ENCODE assay signal across 1 cellular context in genomic region chr6:83430606-83431544, GRCh38.
A peak's percentile ranks its signal among the peaks of the same experiment; 100 is the strongest.
TF ChIP-seq lines count a peak whose summit lies in the region.

TSS of gene ME1 (minus strand) at chr6:83431051. CDS start at chr6:83430954, 97 bp downstream.

TF ChIP-seq in K562, 482 proteins besides CTCF, POLR2A, EP300 and RAD21 (continued from another document):
- TF ChIP-seq MGA (IDR thresholded peaks at IDR 0.05) (no peak), SRSF1 (IDR thresholded peaks at IDR 0.05; ENCODE audit: low read depth, low read length) (no peak), POLR2AphosphoS5 (IDR thresholded peaks at IDR 0.05; ENCODE audit: control insufficient read depth, insufficient read depth, low read depth, low read length) (no peak), ZNF699 (CRISPR knock-in tag; IDR thresholded peaks at IDR 0.05; ENCODE audit: insufficient replicate concordance) (no peak), SRSF7 (optimal IDR thresholded peaks at IDR 0.05; ENCODE audit: low read depth, low read length) (no peak), NKRF (IDR thresholded peaks at IDR 0.05; ENCODE audit: borderline replicate concordance) (no peak), NFIX (CRISPR knock-in tag; IDR thresholded peaks at IDR 0.05; ENCODE audit: low read depth) (no peak), SIRT6 (IDR thresholded peaks at IDR 0.05; ENCODE audit: low read depth, low read length) (no peak), ZNF445 (CRISPR knock-in tag; IDR thresholded peaks at IDR 0.05; ENCODE audit: low read depth) (no peak), NFATC3 (IDR thresholded peaks at IDR 0.05) (no peak), ZNF79 (CRISPR knock-in tag; IDR thresholded peaks at IDR 0.05; ENCODE audit: low read depth) (no peak), ZNF512 (tag; IDR thresholded peaks at IDR 0.05) (no peak), CBX3 (IDR thresholded peaks at IDR 0.05; ENCODE audit: borderline replicate concordance in 1 of 2, low read length in 2 of 2) (no peak; a peak in 1 of 3 replicates), ZNF655 (CRISPR knock-in tag; IDR thresholded peaks at IDR 0.05) (no peak), SETDB1 (IDR thresholded peaks at IDR 0.05; ENCODE audit: low read length) (no peak), ZNF23 (CRISPR knock-in tag; IDR thresholded peaks at IDR 0.05) (no peak), SIX5 (IDR thresholded peaks at IDR 0.05; ENCODE audit: borderline replicate concordance in 1 of 2, insufficient read depth in 1 of 2, low read depth in 1 of 2, low read length in 2 of 2) (no peak), SRF (CRISPR knock-in tag; IDR thresholded peaks at IDR 0.05) (no peak), ZZZ3 (IDR thresholded peaks at IDR 0.05) (no peak), ZNF197 (CRISPR knock-in tag; IDR thresholded peaks at IDR 0.05; ENCODE audit: low read depth) (no peak), NCOA4 (IDR thresholded peaks at IDR 0.05; ENCODE audit: partially characterized antibody) (no peak), SAP30 (IDR thresholded peaks at IDR 0.05; ENCODE audit: borderline replicate concordance, insufficient read depth, low read depth, low read length, poor library complexity, severe bottlenecking) (no peak), SMAD1 (IDR thresholded peaks at IDR 0.05; ENCODE audit: low read depth, low read length, partially characterized antibody) (no peak), SNRNP70 (optimal IDR thresholded peaks at IDR 0.05; ENCODE audit: low read depth, low read length) (no peak), CREBBP (IDR thresholded peaks at IDR 0.05; ENCODE audit: low read depth, low read length) (no peak), RBM17 (IDR thresholded peaks at IDR 0.05; ENCODE audit: borderline replicate concordance, low read depth, low read length) (no peak), ARNT (IDR thresholded peaks at IDR 0.05) (no peak), ELK3 (CRISPR knock-in tag; IDR thresholded peaks at IDR 0.05) (no peak), EWSR1 (IDR thresholded peaks at IDR 0.05; ENCODE audit: borderline replicate concordance, low read depth, partially characterized antibody) (no peak), FIP1L1 (IDR thresholded peaks at IDR 0.05; ENCODE audit: low read depth, low read length, poor library complexity, severe bottlenecking) (no peak), CREM (IDR thresholded peaks at IDR 0.05; ENCODE audit: low read depth) (peak; percentile 74), LCOR (CRISPR knock-in tag; IDR thresholded peaks at IDR 0.05) (no peak), DIDO1 (tag; IDR thresholded peaks at IDR 0.05; ENCODE audit: low read depth) (no peak), FOXP1 (CRISPR knock-in tag; IDR thresholded peaks at IDR 0.05) (peak; percentile 77; the same call in 1 of the 2 replicates), SAFB (IDR thresholded peaks at IDR 0.05; ENCODE audit: borderline replicate concordance, low read depth, low read length) (no peak), MEF2D (tag; conservative IDR thresholded peaks at IDR 0.05; ENCODE audit: low read depth) (no peak), PRPF4 (IDR thresholded peaks at IDR 0.05; ENCODE audit: insufficient read depth, low read depth, low read length, poor library complexity, severe bottlenecking) (no peak), ZFP36 (IDR thresholded peaks at IDR 0.05; ENCODE audit: low read depth, low read length, partially characterized antibody) (no peak), ZNF347 (CRISPR knock-in tag; IDR thresholded peaks at IDR 0.05; ENCODE audit: low read depth) (no peak), CTBP1 (IDR thresholded peaks at IDR 0.05; ENCODE audit: borderline replicate concordance) (peak; percentile 40), ETV5 (CRISPR knock-in tag; IDR thresholded peaks at IDR 0.05; ENCODE audit: low read depth) (no peak; the same call in 1 of the 2 replicates), NFE2 (IDR thresholded peaks at IDR 0.05; ENCODE audit: low read depth) (peak; percentile 98), MEIS2 (IDR thresholded peaks at IDR 0.05; ENCODE audit: partially characterized antibody) (peak; percentile 35), TFE3 (CRISPR knock-in tag; IDR thresholded peaks at IDR 0.05) (no peak), ZNF589 (CRISPR knock-in tag; IDR thresholded peaks at IDR 0.05; ENCODE audit: low read depth) (no peak), HNRNPUL1 (IDR thresholded peaks at IDR 0.05; ENCODE audit: low read length) (no peak), ZNF384 (IDR thresholded peaks at IDR 0.05; ENCODE audit: low read depth, low read length) (no peak), ZNF431 (CRISPR knock-in tag; IDR thresholded peaks at IDR 0.05) (no peak), ZNF584 (CRISPR knock-in tag; IDR thresholded peaks at IDR 0.05; ENCODE audit: low read depth) (no peak), ZC3H8 (IDR thresholded peaks at IDR 0.05) (no peak), EZH2 (IDR thresholded peaks at IDR 0.05; ENCODE audit: borderline replicate concordance, low read depth, low read length) (no peak), RFX7 (CRISPR knock-in tag; IDR thresholded peaks at IDR 0.05) (no peak), ZNF780A (CRISPR knock-in tag; IDR thresholded peaks at IDR 0.05) (no peak)
